In genomic region chr12:49887536-49888401, GRCh38 we compare ENCODE assay signal across 27 cellular contexts. TPM values are rescaled to one million over a fixed set of nuclear protein-coding genes. Genes with fewer than 3 reads are reported as not detected.
DNase-seq lines count a peak whose midpoint lies in the region; ATAC-seq, FAIRE-seq and TF ChIP-seq lines count a peak whose summit lies in the region.
"Had no signal": no experiment of that assay in that cellular context is flagged by ENCODE, and none has a peak within 500 bp of the region (broad histone marks: within the 10 kb centered on the region; RNA-seq: fewer than 3 reads in every experiment).

No MANE protein-coding gene starts in this region.

- H3K36me3 Mint-ChIP-seq in WTC11 = no peaks in the 10 kb centered on the region
- H3K36me3 Mint-ChIP-seq: naive B cell; stimulated activated effector memory CD8-positive, alpha-beta T cell treated with anti-CD3 and anti-CD28 coated beads, Interleukin-12 subunit alpha, Interleukin-12 subunit beta, amount 100 ng/mL, for 72 hours had no signal

- intact Hi-C loops in mucosa of descending colon (cut with DNase I, micrococcal nuclease) = no loop called here

- H3K27ac Mint-ChIP-seq in WTC11 = no peak overlapping the region
- H3K27ac Mint-ChIP-seq: activated CD4-positive, alpha-beta T cell treated with anti-CD3 and anti-CD28 coated beads for 36 hours; stimulated activated effector memory CD8-positive, alpha-beta T cell treated with anti-CD3 and anti-CD28 coated beads, Interleukin-12 subunit alpha, Interleukin-12 subunit beta, amount 100 ng/mL, for 72 hours; T-helper 17 cell had no signal

- H3K27ac ChIP-seq in 22Rv1 = peak overlapping the region; percentile 87
- H3K27ac ChIP-seq in Peyer's patch = no peak overlapping the region
- H3K27ac ChIP-seq: BLaER1 treated with 17β-estradiol and CSF1 and Interleukin-3, amounts not matched to agents 10 nM and 100 nM; GM23248; HL-60; left ventricle myocardium inferior; SK-N-MC; spleen; upper lobe of right lung had no signal

- H3K4me3 ChIP-seq in mucosa of descending colon = no peak overlapping the region
- no peak overlapping the region for H3K4me3 ChIP-seq in Peyer's patch
- H3K4me3 ChIP-seq: BLaER1 treated with 17β-estradiol and CSF1 and Interleukin-3, amounts not matched to agents 10 nM and 100 nM; GM23248; left ventricle myocardium inferior; SK-N-MC; spleen; upper lobe of right lung had no signal

- H3K9me3 ChIP-seq in mucosa of descending colon = no peaks in the 10 kb centered on the region
- H3K9me3 ChIP-seq in Peyer's patch = no peaks in the 10 kb centered on the region
- H3K9me3 ChIP-seq: BLaER1 treated with 17β-estradiol and CSF1 and Interleukin-3, amounts not matched to agents 10 nM and 100 nM; left ventricle myocardium inferior; spleen; upper lobe of right lung had no signal

- CTCF ChIA-PET in WTC11 (lab: Charles Lee) = interaction anchor here (1.4 to 3.7 kb wide), 4 partner anchors 21 to 79 kb away, joined by 9 to 16 read pairs (median 12); no protein-coding TSS in a partner anchor

- H3K27me3 Mint-ChIP-seq in WTC11 (ENCODE audit: low read depth) = no peaks in the 10 kb centered on the region
- H3K27me3 Mint-ChIP-seq: activated CD4-positive, alpha-beta T cell treated with anti-CD3 and anti-CD28 coated beads for 36 hours had no signal

- no peaks in the 10 kb centered on the region for H3K36me3 ChIP-seq in mucosa of descending colon (ENCODE audit: low read depth)
- H3K36me3 ChIP-seq in Peyer's patch = no peaks in the 10 kb centered on the region
- H3K36me3 ChIP-seq: BLaER1 treated with 17β-estradiol and CSF1 and Interleukin-3, amounts not matched to agents 10 nM and 100 nM; left ventricle myocardium inferior; spleen; upper lobe of right lung had no signal

- DNase-seq in HT-29 (ENCODE audit: low spot score) = peak; percentile 57
- no peak for DNase-seq in WTC11 (ENCODE audit: low spot score)
- peak in 1 of 3 donors; percentile 56 for DNase-seq in mucosa of descending colon
- no peak for DNase-seq in GM10266 (ENCODE audit: extremely low spot score)
- no peak for DNase-seq in HPDE6-E6E7 (ENCODE audit: extremely low spot score)
- no peak for DNase-seq in GM12891 (ENCODE audit: insufficient read length, low spot score)
- no peak for DNase-seq in Peyer's patch
- DNase-seq: activated CD4-positive, alpha-beta T cell treated with anti-CD3 and anti-CD28 coated beads for 36 hours; activated effector memory CD4-positive, alpha-beta T cell treated with anti-CD3 and anti-CD28 coated beads, Interleukin-2, amount 50 U/mL, for 16 hours; activated T-cell treated with anti-CD3 and anti-CD28 coated beads for 4 hours; central memory CD4-positive, alpha-beta T cell; GM23248; left ventricle myocardium inferior; naive B cell; NCI-H1694 treated with DMSO at 0.1 percent for 48 hours; NCI-H748 treated with DMSO at 0.1 percent for 48 hours; spleen; stimulated activated CD4-positive, alpha-beta T cell treated with anti-CD3 and anti-CD28 coated beads, Interleukin-4, amount 100 ng/mL, for 1 hour; T-helper 17 cell; upper lobe of right lung had no signal

- no peaks in the 10 kb centered on the region for H3K9me3 Mint-ChIP-seq in WTC11
- H3K9me3 Mint-ChIP-seq: naive B cell; stimulated activated effector memory CD8-positive, alpha-beta T cell treated with anti-CD3 and anti-CD28 coated beads, Interleukin-12 subunit alpha, Interleukin-12 subunit beta, amount 100 ng/mL, for 72 hours had no signal

- no peak overlapping the region for H3K4me3 Mint-ChIP-seq in WTC11
- H3K4me3 Mint-ChIP-seq: activated CD4-positive, alpha-beta T cell treated with anti-CD3 and anti-CD28 coated beads for 36 hours; naive B cell; stimulated activated effector memory CD8-positive, alpha-beta T cell treated with anti-CD3 and anti-CD28 coated beads, Interleukin-12 subunit alpha, Interleukin-12 subunit beta, amount 100 ng/mL, for 72 hours; T-helper 17 cell had no signal

- TF ChIP-seq CTCF in 22Rv1 (IDR thresholded peaks at IDR 0.05) (no peak), WTC11 (IDR thresholded peaks at IDR 0.05) (no peak), mucosa of descending colon (IDR thresholded peaks at IDR 0.05) (no peak), GM10266 (IDR thresholded peaks at IDR 0.05; ENCODE audit: control insufficient read depth, insufficient read depth, low read depth, missing control alignments) (no peak), Peyer's patch (IDR thresholded peaks at IDR 0.05) (no peak)

- TF ChIP-seq POLR2A in GM12891 (IDR thresholded peaks at IDR 0.05; ENCODE audit: low read depth, low read length) (no peak), Peyer's patch (IDR thresholded peaks at IDR 0.05) (no peak)

- H3K4me1 Mint-ChIP-seq in WTC11 = peaks cover 39% of the 10 kb centered on the region
- H3K4me1 Mint-ChIP-seq: activated CD4-positive, alpha-beta T cell treated with anti-CD3 and anti-CD28 coated beads for 36 hours had no signal

- H3K4me1 ChIP-seq in mucosa of descending colon (ENCODE audit: low read depth) (peaks cover 5% of the 10 kb centered on the region), Peyer's patch (no peaks in the 10 kb centered on the region)
- H3K4me1 ChIP-seq: left ventricle myocardium inferior, upper lobe of right lung had no signal

- H3K27me3 ChIP-seq in Peyer's patch = no peaks in the 10 kb centered on the region
- H3K27me3 ChIP-seq: BLaER1 treated with 17β-estradiol and CSF1 and Interleukin-3, amounts not matched to agents 10 nM and 100 nM had no signal

- ATAC-seq in WTC11 = no peak
- peak; percentile 56 for ATAC-seq in mucosa of descending colon
- ATAC-seq: activated CD4-positive, alpha-beta T cell treated with anti-CD3 and anti-CD28 coated beads for 36 hours; stimulated activated effector memory CD8-positive, alpha-beta T cell treated with anti-CD3 and anti-CD28 coated beads, Interleukin-12 subunit alpha, Interleukin-12 subunit beta, amount 100 ng/mL, for 72 hours had no signal

- POLR2A ChIA-PET in WTC11 (lab: Charles Lee) = no interaction called here

- no peak for FAIRE-seq in GM12891 (lab: Jason Lieb, UNC)
- FAIRE-seq: frontal cortex had no signal

TF ChIP-seq in WTC11, 78 proteins besides CTCF, POLR2A, EP300 and RAD21:
- no peak for TF ChIP-seq ZNF396 (CRISPR knock-in tag; IDR thresholded peaks at IDR 0.05; ENCODE audit: borderline replicate concordance)
- TF ChIP-seq ZNF423 (CRISPR knock-in tag; IDR thresholded peaks at IDR 0.05) = peak; percentile 60; the same call in 1 of the 2 replicates

TF ChIP-seq in GM12891, 5 proteins besides CTCF, POLR2A, EP300 and RAD21:
- no peak for TF ChIP-seq POU2F2 (IDR thresholded peaks at IDR 0.05; ENCODE audit: low read depth, low read length)
- TF ChIP-seq PAX5 (IDR thresholded peaks at IDR 0.05; ENCODE audit: insufficient read depth, low read length, severe bottlenecking) = no peak
- no peak for TF ChIP-seq POLR2AphosphoS5 (IDR thresholded peaks at IDR 0.05; ENCODE audit: low read depth, low read length)
- TF ChIP-seq TAF1 (IDR thresholded peaks at IDR 0.05; ENCODE audit: low read depth, low read length) = no peak
- TF ChIP-seq SPI1 (IDR thresholded peaks at IDR 0.05; ENCODE audit: low read depth, low read length) = no peak

RNA-seq across cellular contexts. Expression of gene FAIM2, which starts 15.9 kb away (rescaled TPM):
- total RNA-seq in HT-29 (2014; rRNA removed; shearing (Covaris generic)) = 0.58 and 0.63 TPM in 2 replicates
- 0.18 to 0.30 TPM (median 0.22 TPM) in 3 replicates for total RNA-seq in WTC11 (2021)
- total RNA-seq in mucosa of descending colon = 10 to 100 TPM in 1 of 3 donors, 1 to 10 TPM in 1, under 1 TPM in 1; 0.67 to 12.9 (median 2.5) TPM
- polyA plus RNA-seq in GM12891 (2012; ENCODE audit: low read depth, missing spikeins) = not detected
- 1 to 10 TPM in 3 of 4 donors, under 1 TPM in 1; 0.83 to 4.7 (median 2.9) TPM for total RNA-seq in Peyer's patch
- total RNA-seq: dermis microvascular lymphatic vessel endothelial cell had no signal

RNA-seq across cellular contexts. Expression of gene BCDIN3D, which starts 44.9 kb away (rescaled TPM):
- total RNA-seq in HT-29 (2014; rRNA removed; shearing (Covaris generic)) = 2.5 and 2.9 TPM in 2 replicates
- total RNA-seq in WTC11 (2021) (1.6 to 3.2 TPM (median 2.4 TPM) in 3 replicates), mucosa of descending colon (1 to 10 TPM; 3.0 to 5.0 (median 3.7) TPM), Peyer's patch (1 to 10 TPM; 2.3 to 5.2 (median 3.1) TPM)
- 2.4 TPM for polyA plus RNA-seq in GM12891 (2012; ENCODE audit: low read depth, missing spikeins)

RNA-seq across cellular contexts. Expression of gene NCKAP5L, which starts 59.6 kb away (rescaled TPM):
- total RNA-seq in HT-29 (2014; rRNA removed; shearing (Covaris generic)) = 16.4 and 19.3 TPM in 2 replicates
- 22.1 to 27.8 TPM (median 22.4 TPM) in 3 replicates for total RNA-seq in WTC11 (2021)
- 10 to 100 TPM in 1 of 3 donors, 1 to 10 TPM in 2; 2.5 to 17.7 (median 4.7) TPM for total RNA-seq in mucosa of descending colon
- polyA plus RNA-seq in GM12891 (2012; ENCODE audit: low read depth, missing spikeins) = 8.5 TPM
- 10 to 100 TPM in 1 of 4 donors, 1 to 10 TPM in 3; 3.3 to 16.5 (median 7.5) TPM for total RNA-seq in Peyer's patch
